12 cellular contexts compared by ENCODE assay signal in genomic region chr10:123945506-123945905, GRCh38. TPM values are rescaled to one million over a fixed set of nuclear protein-coding genes. Genes with fewer than 3 reads are reported as not detected.
DNase-seq lines count a peak whose midpoint lies in the region; ATAC-seq, FAIRE-seq and TF ChIP-seq lines count a peak whose summit lies in the region.
"Had no signal": no experiment of that assay in that cellular context is flagged by ENCODE, and none has a peak within 500 bp of the region (broad histone marks: within the 10 kb centered on the region; RNA-seq: fewer than 3 reads in every experiment).

No MANE protein-coding gene starts in this region.

- WGBS in mesodermal cell (ENCODE audit: insufficient coverage in 2 of 2), 2 experiments = 80 to 92% methylated on average over 1 of the region's 3 CpGs

- H3K36me3 ChIP-seq in mesodermal cell (ENCODE audit: control insufficient read depth, insufficient read depth, low read length) = no peaks in the 10 kb centered on the region
- H3K36me3 ChIP-seq: upper lobe of left lung had no signal

- TF ChIP-seq CTCF in D721Med (IDR thresholded peaks at IDR 0.05; ENCODE audit: insufficient read depth, missing control alignments) = no peak

- FAIRE-seq in D721Med (lab: Jason Lieb, UNC) = no peak
- FAIRE-seq: colon had no signal

- H3K4me1 ChIP-seq in mesodermal cell (ENCODE audit: control insufficient read depth, insufficient read depth, low read length, poor library complexity, severe bottlenecking) = peaks cover 34% of the 10 kb centered on the region
- H3K4me1 ChIP-seq: upper lobe of left lung had no signal

- peak; percentile 14 for DNase-seq in DMS153 treated with DMSO at 0.1 percent for 48 hours (lab: John Stamatoyannopoulos, UW; ENCODE audit: unreplicated experiment)
- peak; percentile 55 for DNase-seq in HT1080 (ENCODE audit: low read depth)
- DNase-seq in amniotic stem cell (lab: John Stamatoyannopoulos, UW) = peak; percentile 9
- DNase-seq in hippocampal formation (lab: John Stamatoyannopoulos, UW) = no peak
- DNase-seq in D721Med (ENCODE audit: insufficient read length, low spot score) = no peak
- DNase-seq: NCI-H446 treated with DMSO at 0.1 percent for 48 hours; stimulated activated CD4-positive, alpha-beta T cell treated with anti-CD3 and anti-CD28 coated beads, Interleukin-15, amount 100 ng/mL, for 24 hours; upper lobe of left lung had no signal

- no peaks in the 10 kb centered on the region for H3K9me3 ChIP-seq in mesodermal cell (ENCODE audit: control insufficient read depth, low read length)
- H3K9me3 ChIP-seq: upper lobe of left lung had no signal

- no peak for ATAC-seq in HG02973 (IDR thresholded peaks at IDR 0.05; ENCODE audit: unreplicated experiment)
- no peak for ATAC-seq in activated CD4-positive, CD25-positive, alpha-beta regulatory T cell treated with anti-CD3 and anti-CD28 coated beads, Interleukin-2, amount 50 U/mL, for 24 hours

- no peak overlapping the region for H3K4me3 ChIP-seq in mesodermal cell (ENCODE audit: extremely low read depth, insufficient read depth, low read length, poor library complexity, severe bottlenecking)
- H3K4me3 ChIP-seq: upper lobe of left lung had no signal

- H3K27ac ChIP-seq in mesodermal cell (ENCODE audit: low read depth, low read length, severe bottlenecking) = peak overlapping the region; percentile 36
- H3K27ac ChIP-seq: upper lobe of left lung had no signal

RNA-seq across cellular contexts. Expression of gene CPXM2, which starts 53.9 kb away (rescaled TPM):
- 0.08 TPM in 1 of 2 replicates, not detected in the other for total RNA-seq in HT1080 (2014; rRNA removed; shearing (Covaris generic))
- polyA plus RNA-seq in HT1080 (2015; cell fraction: cytosol; rRNA removed) = not detected in 2 replicates
- polyA plus RNA-seq in HT1080 (2015; cell fraction: nucleus; rRNA removed) = 0.05 TPM in 1 of 2 replicates, not detected in the other
- polyA plus RNA-seq in mesodermal cell (2013, experiment 1 of 2) = 13.4 TPM
- polyA plus RNA-seq in mesodermal cell (2013, experiment 2 of 2) = 12.5 TPM

Comparison
In these comparisons a context has a peak if more than half of its experiments do, and no peak if none do; other contexts are left out.
1. DNase-seq: peak in DMS153 treated with DMSO at 0.1 percent for 48 hours (single experiment), HT1080 (single experiment) and amniotic stem cell (single experiment); none in hippocampal formation (0 of 2) and D721Med (single experiment).